ENCODE assay signal across 8 cellular contexts in the genomic region with DNA sequence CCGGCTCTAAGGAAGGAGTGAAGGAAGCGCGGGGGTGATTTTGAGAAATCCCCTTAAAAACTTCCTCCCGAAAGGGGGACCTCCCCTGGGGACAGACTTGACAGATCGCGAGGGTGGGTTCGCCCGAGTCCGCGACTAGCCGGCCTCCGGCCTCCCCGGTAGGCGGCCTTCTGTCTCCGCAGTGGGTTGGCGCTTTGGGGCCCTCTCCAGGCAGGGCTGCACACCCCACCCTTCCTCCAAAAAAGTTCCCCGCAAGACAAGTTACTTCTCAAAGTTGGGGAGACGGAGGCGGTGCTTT. TPM values are rescaled to one million over a fixed set of nuclear protein-coding genes. Genes with fewer than 3 reads are reported as not detected.
DNase-seq lines count a peak whose midpoint lies in the region; ATAC-seq, FAIRE-seq and TF ChIP-seq lines count a peak whose summit lies in the region.

No MANE protein-coding gene starts in this region.

- no peak overlapping the region for H3K4me3 Mint-ChIP-seq in HFFc6
- no peak overlapping the region for H3K4me3 Mint-ChIP-seq in Calu3 (ENCODE audit: low read depth, unreplicated experiment)

- ATAC-seq in HG02759 (IDR thresholded peaks at IDR 0.05; ENCODE audit: unreplicated experiment) (peak; percentile 55), GM18502 (IDR thresholded peaks at IDR 0.05; ENCODE audit: poor library complexity, unreplicated experiment) (no peak)

- TF ChIP-seq CTCF in HFFc6 (IDR thresholded peaks at IDR 0.05) (no peak), Calu3 (IDR thresholded peaks at IDR 0.05; ENCODE audit: unreplicated experiment) (no peak)

- no TSS peak for BruUV-seq in Calu3 (replicated peaks; lab: Mats Ljungman, UMichigan)

- peaks cover 63% of the 10 kb centered on the region for H3K27me3 Mint-ChIP-seq in HFFc6 (ENCODE audit: insufficient read depth)
- H3K27me3 Mint-ChIP-seq in Calu3 (ENCODE audit: unreplicated experiment), result peaks cover 27% of the 10 kb centered on the region

- peak; percentile 74 to 80 for DNase-seq in activated T-cell treated with anti-CD3 and anti-CD28 coated beads, Interleukin-2, amount 50 U/mL, for 48 hours
- peak; percentile 26 to 49 for DNase-seq in frontal cortex (ENCODE audit: low spot score in 2 of 2)
- DNase-seq in posterior cingulate gyrus, result peak in 9 of 10 donors; percentile 15 to 88 (median 40)
- DNase-seq in DMS153 (lab: John Stamatoyannopoulos, UW), result no peak
- no peak for DNase-seq in HFFc6
- DNase-seq in Calu3, result no peak

- no peaks in the 10 kb centered on the region for H3K4me1 Mint-ChIP-seq in HFFc6 (ENCODE audit: low read depth)
- peaks cover 19% of the 10 kb centered on the region for H3K4me1 Mint-ChIP-seq in Calu3 (ENCODE audit: low read depth, unreplicated experiment)

- CTCF ChIA-PET in Calu3 (lab: Charles Lee), result no interaction called here

- H3K27ac Mint-ChIP-seq in HFFc6 (no peak overlapping the region), Calu3 (ENCODE audit: unreplicated experiment) (no peak overlapping the region)

- intact Hi-C loops in posterior cingulate gyrus (cut with DNase I), result loop anchor here (10.0 kb wide), 1 partner anchor 149 kb away; no protein-coding TSS in a partner anchor
- intact Hi-C loops in Calu3 (cut with micrococcal nuclease; ENCODE audit: unreplicated experiment), result no loop called here

- no peaks in the 10 kb centered on the region for H3K36me3 Mint-ChIP-seq in HFFc6 (ENCODE audit: low read depth)
- H3K36me3 Mint-ChIP-seq in Calu3 (ENCODE audit: insufficient read depth, unreplicated experiment), result peaks cover 7% of the 10 kb centered on the region

- H3K9me3 Mint-ChIP-seq in HFFc6 (no peaks in the 10 kb centered on the region), Calu3 (ENCODE audit: low read depth, unreplicated experiment) (no peaks in the 10 kb centered on the region)

- FAIRE-seq in frontal cortex (lab: Jason Lieb, UNC), result no peak

RNA-seq across cellular contexts. Expression of gene HOPX, which starts 24.8 kb away (rescaled TPM):
- 78.7 TPM for total RNA-seq in frontal cortex
- total RNA-seq in HFFc6 (2021; fragmentation: NEBNext Ultra II Directional; extraction: Animal tissue kit (Norgen Biotek cat#: 25700)), result not detected
- not detected in 2 replicates for total RNA-seq in Calu3 (2022)

Comparison
In these comparisons a context has a peak if more than half of its experiments do, and no peak if none do; other contexts are left out.
1. DNase-seq: peak in activated T-cell treated with anti-CD3 and anti-CD28 coated beads, Interleukin-2, amount 50 U/mL, for 48 hours (2 of 2), frontal cortex (2 of 2) and posterior cingulate gyrus (9 of 10); none in DMS153 (single experiment), HFFc6 (single experiment) and Calu3 (single experiment).
2. RNA of gene HOPX, which starts 24.8 kb away (total RNA-seq): 78.7 TPM in frontal cortex (single experiment); not detected in HFFc6 and not detected in Calu3; every median in the first group is over 10 times any median in the second.